In genomic region chr13:109093988-109094387, GRCh38 we compare ENCODE assay signal across 21 cellular contexts.
"Had no signal": no experiment of that assay in that cellular context is flagged by ENCODE, and none has a peak within 500 bp of the region (broad histone marks: within the 10 kb centered on the region; RNA-seq: fewer than 3 reads in every experiment).

No MANE protein-coding gene starts in this region.

- H3K27me3 ChIP-seq: esophagus squamous epithelium, transverse colon had no signal

- H3K4me1 ChIP-seq: esophagus squamous epithelium, left ventricle myocardium inferior, transverse colon had no signal

- H3K36me3 Mint-ChIP-seq: activated naive CD8-positive, alpha-beta T cell; natural killer cell treated with Interleukin-12 subunit alpha and Interleukin-12 subunit beta and Interleukin-15 and Interleukin-18, amount 100 ng/mL, for 72 hours had no signal

- H3K4me3 ChIP-seq: esophagus squamous epithelium, left ventricle myocardium inferior, lung, transverse colon had no signal

- H3K36me3 ChIP-seq: esophagus squamous epithelium, left ventricle myocardium inferior, transverse colon, WERI-Rb-1 had no signal

- DNase-seq: activated CD4-positive, alpha-beta T cell treated with anti-CD3 and anti-CD28 coated beads for 48 hours; activated CD4-positive, alpha-beta T cell treated with anti-CD3 and anti-CD28 coated beads, Interleukin-2, amount 50 U/mL, for 48 hours; activated CD8-positive, alpha-beta memory T cell treated with anti-CD3 and anti-CD28 coated beads for 24 hours; activated effector memory CD4-positive, alpha-beta T cell treated with Interleukin-2 at 50 U/mL for 16 hours; activated naive CD4-positive, alpha-beta T cell treated with Interleukin-2 at 50 U/mL for 16 hours; anterior cingulate cortex; dermis blood vessel endothelial cell; effector CD4-positive, alpha-beta T cell; esophagus squamous epithelium; foreskin melanocyte; left ventricle myocardium inferior; mesendoderm; right cardiac atrium; stimulated activated CD4-positive, alpha-beta T cell treated with anti-CD3 and anti-CD28 coated beads, Interleukin-2, amount 100 ng/mL, for 48 hours; stimulated activated naive CD4-positive, alpha-beta T cell treated with Interleukin-2 at 50 U/mL for 16 hours; transverse colon; WERI-Rb-1 had no signal

- H3K4me3 Mint-ChIP-seq: activated naive CD8-positive, alpha-beta T cell; natural killer cell treated with Interleukin-12 subunit alpha and Interleukin-12 subunit beta and Interleukin-15 and Interleukin-18, amount 100 ng/mL, for 72 hours had no signal

- H3K27ac Mint-ChIP-seq: activated naive CD8-positive, alpha-beta T cell; natural killer cell treated with Interleukin-12 subunit alpha and Interleukin-12 subunit beta and Interleukin-15 and Interleukin-18, amount 100 ng/mL, for 72 hours had no signal

- H3K9me3 ChIP-seq: esophagus squamous epithelium, transverse colon had no signal

- ATAC-seq: activated CD4-positive, CD25-positive, alpha-beta regulatory T cell treated with anti-CD3 and anti-CD28 coated beads, Interleukin-2, amount 50 U/mL, for 24 hours; natural killer cell treated with Interleukin-12 subunit alpha and Interleukin-12 subunit beta and Interleukin-15 and Interleukin-18, amount 100 ng/mL, for 72 hours; right cardiac atrium had no signal
